31 cellular contexts compared by ENCODE assay signal in genomic region chr22:37865510-37865909, GRCh38. TPM values are rescaled to one million over a fixed set of nuclear protein-coding genes. Genes with fewer than 3 reads are reported as not detected.
"Had no signal": no experiment of that assay in that cellular context is flagged by ENCODE, and none has a peak within 500 bp of the region (broad histone marks: within the 10 kb centered on the region; RNA-seq: fewer than 3 reads in every experiment).

No MANE protein-coding gene starts in this region.

- H3K9me3 Mint-ChIP-seq: mesothelial cell of epicardium; naive B cell; natural killer cell; nephron progenitor cell; neural progenitor cell; stimulated activated memory B cell treated with anti-CD40 and anti-IgM and Interleukin-4, amounts not matched to agents 10 μg/mL and 1 μg/mL and 100 μg/mL, for 72 hours had no signal

- H3K4me3 Mint-ChIP-seq: mesothelial cell of epicardium; naive B cell; natural killer cell; nephron progenitor cell; neural progenitor cell; stimulated activated memory B cell treated with anti-CD40 and anti-IgM and Interleukin-4, amounts not matched to agents 10 μg/mL and 1 μg/mL and 100 μg/mL, for 72 hours had no signal

- H3K27me3 Mint-ChIP-seq: naive B cell; stimulated activated memory B cell treated with anti-CD40 and anti-IgM and Interleukin-4, amounts not matched to agents 10 μg/mL and 1 μg/mL and 100 μg/mL, for 72 hours had no signal

- H3K4me1 Mint-ChIP-seq: mesothelial cell of epicardium; nephron progenitor cell; stimulated activated memory B cell treated with anti-CD40 and anti-IgM and Interleukin-4, amounts not matched to agents 10 μg/mL and 1 μg/mL and 100 μg/mL, for 72 hours had no signal

- ATAC-seq: natural killer cell; right lobe of liver; stimulated activated memory B cell treated with anti-CD40 and anti-IgM and Interleukin-4, amounts not matched to agents 10 μg/mL and 1 μg/mL and 100 μg/mL, for 72 hours; stimulated activated naive CD8-positive, alpha-beta T cell treated with anti-CD3 and anti-CD28 coated beads, Interleukin-15, Interleukin-2, amounts not matched to agents 100 U/mL and 50 U/mL, for 24 hours; upper lobe of right lung had no signal

- H3K27ac Mint-ChIP-seq: mesothelial cell of epicardium; natural killer cell; nephron progenitor cell; neural progenitor cell; stimulated activated memory B cell treated with anti-CD40 and anti-IgM and Interleukin-4, amounts not matched to agents 10 μg/mL and 1 μg/mL and 100 μg/mL, for 72 hours had no signal

- DNase-seq: islet precursor cell; left ventricle myocardium inferior; mesendoderm; naive B cell; natural killer cell; nephron progenitor cell; occipital lobe; right lobe of liver; stimulated activated CD4-positive, alpha-beta T cell treated with anti-CD3 and anti-CD28 coated beads, Interleukin-1b, Interleukin-23, amount 100 ng/mL, for 48 hours; stimulated activated CD4-positive, alpha-beta T cell treated with anti-CD3 and anti-CD28 coated beads, Interleukin-2, amount 100 ng/mL, for 48 hours; stimulated activated CD4-positive, alpha-beta T cell treated with anti-CD3 and anti-CD28 coated beads, Interleukin-4, amount 100 ng/mL, for 4 hours; stimulated activated CD8-positive, alpha-beta memory T cell treated with anti-CD3 and anti-CD28 coated beads, Interleukin-4, amount 100 ng/mL, for 48 hours; stimulated activated naive CD8-positive, alpha-beta T cell treated with anti-CD3 and anti-CD28 coated beads, Interleukin-15, Interleukin-2, amounts not matched to agents 100 U/mL and 50 U/mL, for 24 hours; stomach; testis; tibial artery; trophoblast cell; upper lobe of right lung had no signal

RNA-seq across cellular contexts. Expression of gene GALR3, which starts 42.3 kb away (rescaled TPM):
- total RNA-seq: kidney epithelial cell, left ventricle myocardium inferior, lower leg skin, lung, mononuclear cell, occipital lobe, posterior vena cava, pulmonary artery endothelial cell, renal cortical epithelial cell, right atrium auricular region, skeletal muscle tissue, smooth muscle cell, stomach, upper lobe of right lung had no signal
